In the genomic region with DNA sequence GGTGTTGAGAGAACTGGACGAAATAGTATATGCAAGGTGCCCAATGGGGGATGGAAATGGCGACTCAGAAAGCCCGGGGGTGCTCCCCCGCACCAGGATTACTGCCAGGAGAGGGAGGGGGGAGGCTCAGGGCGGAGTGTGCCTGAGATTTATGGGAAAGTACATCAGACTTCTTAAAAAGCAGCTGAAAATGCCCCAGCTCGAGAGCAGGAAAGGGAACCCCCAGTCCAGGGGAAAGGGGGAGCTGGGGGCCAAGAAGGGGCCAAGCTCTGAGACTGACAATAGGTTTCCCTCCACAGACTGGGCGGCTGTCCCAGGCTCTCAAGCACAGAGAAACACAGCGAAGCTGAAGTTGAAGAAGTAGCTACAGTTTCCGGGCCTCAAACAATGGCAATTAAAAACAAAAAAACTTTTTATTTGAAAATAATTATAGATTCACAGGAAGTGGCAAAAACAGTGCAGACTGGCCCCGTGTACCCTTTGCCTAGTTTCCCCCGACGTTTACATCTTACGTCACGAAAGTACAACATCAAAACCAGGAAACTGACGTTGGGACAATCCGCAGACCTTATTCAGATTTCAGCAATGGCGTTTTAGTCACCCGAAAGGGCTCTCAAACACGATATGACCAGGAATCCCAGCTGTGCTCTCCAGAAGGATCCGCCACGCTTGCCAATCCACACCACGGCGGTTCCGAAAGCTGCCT, we compare ENCODE assay signal across 26 cellular contexts.
DNase-seq lines count a peak whose midpoint lies in the region; ATAC-seq and TF ChIP-seq lines count a peak whose summit lies in the region.
"Had no signal": no experiment of that assay in that cellular context is flagged by ENCODE, and none has a peak within 500 bp of the region (broad histone marks: within the 10 kb centered on the region; RNA-seq: fewer than 3 reads in every experiment).

No MANE protein-coding gene starts in this region.

- H3K4me1 Mint-ChIP-seq in GM23338 = peaks cover 10% of the 10 kb centered on the region
- H3K4me1 Mint-ChIP-seq: activated CD4-positive, alpha-beta T cell treated with anti-CD3 and anti-CD28 coated beads, Interleukin-2, amount 10 ng/mL, durations not matched to agents 7 days and 5 days; natural killer cell had no signal

- peaks cover 24% of the 10 kb centered on the region for H3K9me3 Mint-ChIP-seq in GM23338
- H3K9me3 Mint-ChIP-seq: activated CD4-positive, alpha-beta T cell treated with anti-CD3 and anti-CD28 coated beads, Interleukin-2, amount 10 ng/mL, durations not matched to agents 7 days and 5 days; natural killer cell had no signal

- H3K27me3 ChIP-seq in GM23338 (ENCODE audit: insufficient read depth) (no peaks in the 10 kb centered on the region), prostate gland (replicated peaks; ENCODE audit: insufficient read depth) (no peaks in the 10 kb centered on the region)
- H3K27me3 ChIP-seq: colonic mucosa, Peyer's patch had no signal

- H3K9me2 ChIP-seq in GM23338 (ENCODE audit: insufficient read depth) = no peaks in the 10 kb centered on the region

- no peaks in the 10 kb centered on the region for H3F3A ChIP-seq in GM23338 (replicated peaks; ENCODE audit: low read depth)

- peaks cover 1% of the 10 kb centered on the region for H3K27me3 Mint-ChIP-seq in GM23338 (ENCODE audit: insufficient read depth, low read depth, poor library complexity)
- H3K27me3 Mint-ChIP-seq: activated CD4-positive, alpha-beta T cell treated with anti-CD3 and anti-CD28 coated beads, Interleukin-2, amount 10 ng/mL, durations not matched to agents 7 days and 5 days had no signal

- no peak for TF ChIP-seq POLR2A in prostate gland (IDR thresholded peaks at IDR 0.05)

- no peak for ATAC-seq in GM23338
- ATAC-seq in HG02970 (IDR thresholded peaks at IDR 0.05; ENCODE audit: low FRiP score, unreplicated experiment) = no peak
- no peak for ATAC-seq in HG02840 (IDR thresholded peaks at IDR 0.05; ENCODE audit: low FRiP score, unreplicated experiment)
- ATAC-seq in HG03354 (IDR thresholded peaks at IDR 0.05; ENCODE audit: poor library complexity, severe bottlenecking, unreplicated experiment) = no peak
- ATAC-seq: effector memory CD8-positive, alpha-beta T cell; left cardiac atrium; natural killer cell; stimulated activated naive CD8-positive, alpha-beta T cell treated with anti-CD3 and anti-CD28 coated beads, Interleukin-15, Interleukin-2, amounts not matched to agents 100 U/mL and 50 U/mL, for 24 hours had no signal

- no peak overlapping the region for H3K4me2 ChIP-seq in GM23338

- H3K27ac ChIP-seq in GM23338 (ENCODE audit: low read depth) (no peak overlapping the region), prostate gland (peak overlapping the region; percentile 36 to 51)
- H3K27ac ChIP-seq: colonic mucosa, Peyer's patch had no signal

- no peaks in the 10 kb centered on the region for H3K9me3 ChIP-seq in prostate gland
- H3K9me3 ChIP-seq: colonic mucosa had no signal

- H3K79me2 ChIP-seq in GM23338 (replicated peaks; ENCODE audit: insufficient read depth) = no peaks in the 10 kb centered on the region

- H2AFZ ChIP-seq in GM23338 = peak overlapping the region; percentile 80

- no peak overlapping the region for H3K4me3 Mint-ChIP-seq in GM23338
- H3K4me3 Mint-ChIP-seq: activated CD4-positive, alpha-beta T cell treated with anti-CD3 and anti-CD28 coated beads, Interleukin-2, amount 10 ng/mL, durations not matched to agents 7 days and 5 days; effector memory CD8-positive, alpha-beta T cell; mesothelial cell of epicardium; natural killer cell had no signal

- WGBS in prostate gland = 53% methylated on average over 24 of the region's 24 CpGs

- no peak overlapping the region for H3K4me3 ChIP-seq in GM23338
- H3K4me3 ChIP-seq in prostate gland = no peak overlapping the region
- H3K4me3 ChIP-seq: colonic mucosa, Peyer's patch had no signal

- TF ChIP-seq CTCF in GM23338 (conservative IDR thresholded peaks at IDR 0.05; ENCODE audit: low read depth in 2 of 2) (no peak), prostate gland (IDR thresholded peaks at IDR 0.05) (no peak)

- peaks cover 19% of the 10 kb centered on the region for H3K36me3 Mint-ChIP-seq in GM23338 (ENCODE audit: low read depth)
- H3K36me3 Mint-ChIP-seq: natural killer cell had no signal

- H4K20me1 ChIP-seq in GM23338 (replicated peaks; ENCODE audit: insufficient read depth) = no peaks in the 10 kb centered on the region

- no peak overlapping the region for H3K27ac Mint-ChIP-seq in GM23338
- H3K27ac Mint-ChIP-seq: activated CD4-positive, alpha-beta T cell treated with anti-CD3 and anti-CD28 coated beads, Interleukin-2, amount 10 ng/mL, durations not matched to agents 7 days and 5 days; effector memory CD8-positive, alpha-beta T cell; natural killer cell had no signal

- H3K4me1 ChIP-seq in GM23338 (ENCODE audit: insufficient read depth) (no peaks in the 10 kb centered on the region; the same call in 1 of the 2 replicates), prostate gland (replicated peaks) (no peaks in the 10 kb centered on the region)
- H3K4me1 ChIP-seq: colonic mucosa, heart left ventricle, Peyer's patch had no signal

- DNase-seq in GM23338 (ENCODE audit: low spot score) (no peak), dermis blood vessel endothelial cell (peak; percentile 6), midbrain (lab: John Stamatoyannopoulos, UW) (peak; percentile 34), prostate gland (ENCODE audit: low spot score) (no peak), NCI-H2107 (lab: John Stamatoyannopoulos, UW) (no peak)
- DNase-seq: activated CD4-positive, alpha-beta T cell treated with anti-CD3 and anti-CD28 coated beads, Interleukin-2, amount 10 ng/mL, durations not matched to agents 7 days and 5 days; activated naive CD4-positive, alpha-beta T cell; activated T-cell treated with anti-CD3 and anti-CD28 coated beads, Interleukin-2, amount 50 U/mL, for 48 hours; colonic mucosa; DMS79; effector memory CD8-positive, alpha-beta T cell; GF-D8; left cardiac atrium; natural killer cell; NCI-H1105; NCI-H187 treated with DMSO at 0.1 percent for 48 hours; NCI-H2227 treated with DMSO at 0.1 percent for 48 hours; NCI-H69; Peyer's patch; SIG-M5; stimulated activated naive CD8-positive, alpha-beta T cell treated with anti-CD3 and anti-CD28 coated beads, Interleukin-15, Interleukin-2, amounts not matched to agents 100 U/mL and 50 U/mL, for 24 hours had no signal

- intact Hi-C loops in prostate gland (cut with DNase I) = no loop called here

- H3K36me3 ChIP-seq in GM23338 (ENCODE audit: insufficient read depth) (no peaks in the 10 kb centered on the region), prostate gland (no peaks in the 10 kb centered on the region)
- H3K36me3 ChIP-seq: colonic mucosa, heart left ventricle, Peyer's patch had no signal

TF ChIP-seq in GM23338, 12 proteins besides CTCF, POLR2A, EP300 and RAD21 (continues in another document):
- no peak for TF ChIP-seq ZNF331 (CRISPR knock-in tag; IDR thresholded peaks at IDR 0.05; ENCODE audit: low read depth)
- no peak for TF ChIP-seq ZNF114 (CRISPR knock-in tag; IDR thresholded peaks at IDR 0.05)
- TF ChIP-seq EZH2 (IDR thresholded peaks at IDR 0.05; ENCODE audit: low read depth, unreplicated experiment) = no peak
- TF ChIP-seq, protein P1, sequence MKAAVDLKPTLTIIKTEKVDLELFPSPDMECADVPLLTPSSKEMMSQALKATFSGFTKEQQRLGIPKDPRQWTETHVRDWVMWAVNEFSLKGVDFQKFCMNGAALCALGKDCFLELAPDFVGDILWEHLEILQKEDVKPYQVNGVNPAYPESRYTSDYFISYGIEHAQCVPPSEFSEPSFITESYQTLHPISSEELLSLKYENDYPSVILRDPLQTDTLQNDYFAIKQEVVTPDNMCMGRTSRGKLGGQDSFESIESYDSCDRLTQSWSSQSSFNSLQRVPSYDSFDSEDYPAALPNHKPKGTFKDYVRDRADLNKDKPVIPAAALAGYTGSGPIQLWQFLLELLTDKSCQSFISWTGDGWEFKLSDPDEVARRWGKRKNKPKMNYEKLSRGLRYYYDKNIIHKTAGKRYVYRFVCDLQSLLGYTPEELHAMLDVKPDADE (IDR thresholded peaks at IDR 0.05) = no peak
- TF ChIP-seq NANOG (IDR thresholded peaks at IDR 0.05; ENCODE audit: borderline replicate concordance) = no peak
- TF ChIP-seq POLR2AphosphoS5 (IDR thresholded peaks at IDR 0.05; ENCODE audit: low read depth) = no peak
- no peak for TF ChIP-seq EZH2phosphoT487 (IDR thresholded peaks at IDR 0.05; ENCODE audit: unreplicated experiment)
- TF ChIP-seq, protein P2, sequence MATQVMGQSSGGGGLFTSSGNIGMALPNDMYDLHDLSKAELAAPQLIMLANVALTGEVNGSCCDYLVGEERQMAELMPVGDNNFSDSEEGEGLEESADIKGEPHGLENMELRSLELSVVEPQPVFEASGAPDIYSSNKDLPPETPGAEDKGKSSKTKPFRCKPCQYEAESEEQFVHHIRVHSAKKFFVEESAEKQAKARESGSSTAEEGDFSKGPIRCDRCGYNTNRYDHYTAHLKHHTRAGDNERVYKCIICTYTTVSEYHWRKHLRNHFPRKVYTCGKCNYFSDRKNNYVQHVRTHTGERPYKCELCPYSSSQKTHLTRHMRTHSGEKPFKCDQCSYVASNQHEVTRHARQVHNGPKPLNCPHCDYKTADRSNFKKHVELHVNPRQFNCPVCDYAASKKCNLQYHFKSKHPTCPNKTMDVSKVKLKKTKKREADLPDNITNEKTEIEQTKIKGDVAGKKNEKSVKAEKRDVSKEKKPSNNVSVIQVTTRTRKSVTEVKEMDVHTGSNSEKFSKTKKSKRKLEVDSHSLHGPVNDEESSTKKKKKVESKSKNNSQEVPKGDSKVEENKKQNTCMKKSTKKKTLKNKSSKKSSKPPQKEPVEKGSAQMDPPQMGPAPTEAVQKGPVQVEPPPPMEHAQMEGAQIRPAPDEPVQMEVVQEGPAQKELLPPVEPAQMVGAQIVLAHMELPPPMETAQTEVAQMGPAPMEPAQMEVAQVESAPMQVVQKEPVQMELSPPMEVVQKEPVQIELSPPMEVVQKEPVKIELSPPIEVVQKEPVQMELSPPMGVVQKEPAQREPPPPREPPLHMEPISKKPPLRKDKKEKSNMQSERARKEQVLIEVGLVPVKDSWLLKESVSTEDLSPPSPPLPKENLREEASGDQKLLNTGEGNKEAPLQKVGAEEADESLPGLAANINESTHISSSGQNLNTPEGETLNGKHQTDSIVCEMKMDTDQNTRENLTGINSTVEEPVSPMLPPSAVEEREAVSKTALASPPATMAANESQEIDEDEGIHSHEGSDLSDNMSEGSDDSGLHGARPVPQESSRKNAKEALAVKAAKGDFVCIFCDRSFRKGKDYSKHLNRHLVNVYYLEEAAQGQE (IDR thresholded peaks at IDR 0.05; ENCODE audit: unreplicated experiment) = no peak

Comparison
In these comparisons a context has a peak if more than half of its experiments do, and no peak if none do; other contexts are left out.
1. DNase-seq: peak in dermis blood vessel endothelial cell (single experiment) and midbrain (single experiment); none in GM23338 (single experiment), prostate gland (single experiment) and NCI-H2107 (single experiment).